In genomic region chr7:27187158-27187701, GRCh38 we compare ENCODE assay signal across 1 cellular context.
TF ChIP-seq lines count a peak whose summit lies in the region.

No MANE protein-coding gene starts in this region.

TF ChIP-seq in HEK293, 187 proteins besides CTCF, POLR2A, EP300 and RAD21 (continued from another document):
- TF ChIP-seq ZNF114 (tag by site-specific recombination; IDR thresholded peaks at IDR 0.05) = no peak
- peak; percentile 37; the same call in 1 of the 2 replicates for TF ChIP-seq IKZF3 (tag by site-specific recombination; IDR thresholded peaks at IDR 0.05)
- no peak for TF ChIP-seq ZNF830 (tag by site-specific recombination; IDR thresholded peaks at IDR 0.05; ENCODE audit: low read depth)
- no peak for TF ChIP-seq ZNF280C (tag by site-specific recombination; IDR thresholded peaks at IDR 0.05)
- no peak for TF ChIP-seq ZNF211 (tag by site-specific recombination; IDR thresholded peaks at IDR 0.05; ENCODE audit: low read depth)
- no peak for TF ChIP-seq ZNF624 (tag by site-specific recombination; IDR thresholded peaks at IDR 0.05)
- peak; percentile 67; the same call in 1 of the 2 replicates for TF ChIP-seq PRDM6 (tag by site-specific recombination; IDR thresholded peaks at IDR 0.05)
- no peak for TF ChIP-seq KLF10 (tag by site-specific recombination; IDR thresholded peaks at IDR 0.05)
